8 cellular contexts compared by ENCODE assay signal in the genomic region with DNA sequence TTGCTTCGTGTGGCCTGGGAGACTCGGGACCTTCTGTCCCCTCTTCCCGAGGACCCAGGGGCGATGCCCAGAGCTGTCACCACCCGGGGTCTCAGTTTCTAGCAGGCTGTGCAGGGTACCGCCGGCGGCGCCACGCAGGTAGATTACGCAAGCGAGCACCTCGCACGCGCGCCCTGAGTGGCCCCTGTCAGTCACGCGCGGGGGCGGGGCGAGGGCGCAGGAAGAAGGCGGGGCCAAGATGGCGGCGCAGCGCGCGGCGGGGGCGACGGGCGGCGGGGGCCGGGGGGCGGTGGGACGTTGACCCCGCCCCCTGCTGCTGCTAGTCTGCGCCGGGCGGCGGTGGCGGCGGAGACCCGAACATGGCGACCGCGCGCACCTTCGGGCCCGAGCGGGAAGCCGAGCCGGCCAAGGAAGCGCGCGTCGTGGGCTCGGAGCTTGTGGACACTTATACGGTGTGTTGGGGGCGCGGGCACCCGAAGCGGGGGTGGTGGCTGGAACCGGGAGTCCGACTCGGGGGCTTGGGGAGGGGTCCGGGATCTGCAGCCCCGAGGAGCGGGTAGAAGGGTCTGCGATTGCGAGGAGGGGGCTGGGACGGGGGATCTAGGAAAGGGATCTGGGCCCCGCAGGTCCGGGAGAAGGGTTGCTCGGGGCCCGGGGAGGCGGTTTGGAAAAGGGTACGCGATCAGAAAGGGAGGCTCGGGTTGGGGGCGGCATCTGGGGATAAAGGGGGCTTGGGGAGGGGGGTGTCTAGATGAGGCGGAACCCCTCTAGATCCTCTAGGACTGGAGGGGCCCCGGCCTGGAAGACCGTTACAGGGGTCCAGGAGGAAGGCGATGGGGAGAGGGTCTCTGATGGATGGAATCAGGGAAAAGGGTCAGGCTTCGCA. TPM values are rescaled to one million over a fixed set of nuclear protein-coding genes. Genes with fewer than 3 reads are reported as not detected.
DNase-seq lines count a peak whose midpoint lies in the region; ATAC-seq and TF ChIP-seq lines count a peak whose summit lies in the region.

A gene (plus strand): TSS at position 322 of the 886 bp plus-strand sequence. CDS start 38 bp downstream, at position 360.

- H3K36me3 ChIP-seq in OCI-LY1 (ENCODE audit: insufficient read depth, low read length), result peaks cover 34% of the 10 kb centered on the region
- peaks cover 5 to 18% of the 10 kb centered on the region in 2 donors for H3K36me3 ChIP-seq in mucosa of rectum (ENCODE audit: control insufficient read depth in 2 of 2, insufficient read depth in 2 of 2, low read length in 2 of 2)

- H3K27ac Mint-ChIP-seq in CD4-positive, alpha-beta T cell, result peak within 1 kb of the TSS; percentile 100

- peak; percentile 91 to 99 (median 97) for DNase-seq in CD4-positive, alpha-beta T cell
- DNase-seq in activated T-cell treated with anti-CD3 and anti-CD28 coated beads for 24 hours (ENCODE audit: low read depth), result peak; percentile 95
- DNase-seq in epithelial cell of prostate (ENCODE audit: low read depth, low spot score), result no peak
- DNase-seq in stimulated activated CD8-positive, alpha-beta memory T cell treated with anti-CD3 and anti-CD28 coated beads, Interleukin-4, amount 100 ng/mL, for 48 hours, result peak; percentile 99

- peaks cover 50% of the 10 kb centered on the region for H3K36me3 Mint-ChIP-seq in CD4-positive, alpha-beta T cell (ENCODE audit: low read depth)

- H3K27ac ChIP-seq in CD4-positive, alpha-beta T cell (ENCODE audit: low read depth, low read length), result peak within 1 kb of the TSS; percentile 81
- H3K27ac ChIP-seq in OCI-LY1 (ENCODE audit: low read depth, low read length, poor library complexity, severe bottlenecking) (peak within 1 kb of the TSS; percentile 60), epithelial cell of prostate (peak within 1 kb of the TSS; percentile 64), mucosa of rectum (ENCODE audit: low read depth in 2 of 2, low read length in 2 of 2) (peak within 1 kb of the TSS; percentile 79 to 84)

- peak within 1 kb of the TSS; percentile 96 for H3K4me3 Mint-ChIP-seq in CD4-positive, alpha-beta T cell

- peaks cover 43% of the 10 kb centered on the region for H3K4me1 Mint-ChIP-seq in CD4-positive, alpha-beta T cell (ENCODE audit: low read depth)

- H3F3A ChIP-seq in OCI-LY1 (ENCODE audit: insufficient read depth, low read length), result no peaks in the 10 kb centered on the region

- POLR2A ChIA-PET in CD4-positive, alpha-beta T cell (lab: Charles Lee), result interaction anchor here (1.0 to 2.0 kb wide), 5 partner anchors 9 to 176 kb away, joined by 3 to 5 read pairs (median 4); no protein-coding TSS in a partner anchor

- H3K9ac ChIP-seq in OCI-LY1 (ENCODE audit: low read length) (peak within 1 kb of the TSS; percentile 98), mucosa of rectum (ENCODE audit: low read depth in 1 of 2, low read length in 2 of 2) (peak within 1 kb of the TSS; percentile 91 to 93)

- intact Hi-C loops in CD4-positive, alpha-beta T cell (cut with DNase I, micrococcal nuclease), result loop anchor here (2.0 to 5.0 kb wide), 4 partner anchors 43 to 303 kb away; a partner anchor contains a TSS

- TF ChIP-seq CTCF in CD4-positive, alpha-beta T cell (IDR thresholded peaks at IDR 0.05), result no peak
- TF ChIP-seq CTCF in OCI-LY1 (IDR thresholded peaks at IDR 0.05; ENCODE audit: low read length), result no peak

- ATAC-seq in CD4-positive, alpha-beta T cell (ENCODE audit: poor library complexity), result peak; percentile 95
- peak; percentile 75 for ATAC-seq in GM19351 (IDR thresholded peaks at IDR 0.05; ENCODE audit: unreplicated experiment)
- ATAC-seq in HG03565 (IDR thresholded peaks at IDR 0.05; ENCODE audit: unreplicated experiment), result peak; percentile 47

- H3K4me2 ChIP-seq in OCI-LY1 (ENCODE audit: low read length), result peak within 1 kb of the TSS; percentile 93

- H3K9me2 ChIP-seq in OCI-LY1 (ENCODE audit: low read depth, low read length), result no peaks in the 10 kb centered on the region

- H2AFZ ChIP-seq in OCI-LY1 (ENCODE audit: low read length), result peak within 1 kb of the TSS; percentile 70; the same call in 1 of the 2 replicates

- 0 out of 2 replicates have a peak, but pooled peaks cover 4% of the 10 kb centered on the region for H3K79me2 ChIP-seq in OCI-LY1 (ENCODE audit: insufficient read depth, low read length)

- peak within 1 kb of the TSS; percentile 90 for H3K4me3 ChIP-seq in OCI-LY1 (ENCODE audit: low read depth, low read length, poor library complexity, severe bottlenecking)
- peak within 1 kb of the TSS; percentile 91 to 93 for H3K4me3 ChIP-seq in mucosa of rectum (ENCODE audit: low read length in 2 of 2)

- peaks cover 25% of the 10 kb centered on the region for H3K4me1 ChIP-seq in OCI-LY1 (ENCODE audit: insufficient read depth, low read length, severe bottlenecking)
- H3K4me1 ChIP-seq in mucosa of rectum (ENCODE audit: control insufficient read depth in 2 of 2, insufficient read depth in 2 of 2, low read length in 2 of 2), result peaks cover 19 to 20% of the 10 kb centered on the region in 2 donors

- H3K27me3 ChIP-seq in CD4-positive, alpha-beta T cell (ENCODE audit: control insufficient read depth, insufficient read depth, low read length), result no peaks in the 10 kb centered on the region
- H3K27me3 ChIP-seq in OCI-LY1 (ENCODE audit: insufficient read depth, low read length), result no peaks in the 10 kb centered on the region
- no peaks in the 10 kb centered on the region for H3K27me3 ChIP-seq in mucosa of rectum (ENCODE audit: control insufficient read depth in 2 of 2, insufficient read depth in 2 of 2, low read length in 2 of 2)

- no peaks in the 10 kb centered on the region for H3K27me3 Mint-ChIP-seq in CD4-positive, alpha-beta T cell

- CTCF ChIA-PET in CD4-positive, alpha-beta T cell (lab: Charles Lee), result no interaction called here

- no peaks in the 10 kb centered on the region for H3K9me3 Mint-ChIP-seq in CD4-positive, alpha-beta T cell

- H4K20me1 ChIP-seq in OCI-LY1 (ENCODE audit: insufficient read depth, low read length), result no peaks in the 10 kb centered on the region

- no peaks in the 10 kb centered on the region for H3K9me3 ChIP-seq in CD4-positive, alpha-beta T cell (ENCODE audit: control insufficient read depth, low read length)
- H3K9me3 ChIP-seq in OCI-LY1 (ENCODE audit: low read length), result no peaks in the 10 kb centered on the region
- H3K9me3 ChIP-seq in mucosa of rectum (ENCODE audit: control insufficient read depth in 2 of 2, low read length in 2 of 2), result no peaks in the 10 kb centered on the region

RNA-seq across cellular contexts. Expression of the gene that starts here (rescaled TPM):
- total RNA-seq in CD4-positive, alpha-beta T cell, result 100 to 1,000 TPM; 160 to 163 TPM
